Comparison of ENCODE assay signal across 1 cellular context in the genomic region with DNA sequence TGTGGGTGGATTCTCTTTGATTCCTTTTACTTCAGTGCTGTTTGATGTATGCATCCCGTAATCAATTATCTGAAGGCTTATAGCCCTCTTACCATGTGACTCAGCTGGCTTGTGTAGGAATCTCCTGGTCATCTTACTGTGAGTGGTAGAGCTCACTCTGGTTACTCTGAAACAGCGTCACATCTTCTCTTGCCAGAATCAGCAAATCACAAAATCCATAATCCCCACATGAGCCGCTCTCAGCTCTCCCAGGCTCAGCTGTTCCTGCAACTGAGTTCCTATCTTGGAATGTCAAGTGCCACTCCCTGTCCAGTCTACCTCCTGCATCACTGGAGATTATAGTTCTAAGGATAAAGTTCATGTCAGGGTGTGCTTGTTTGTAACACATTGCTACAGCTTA.
TF ChIP-seq lines count a peak whose summit lies in the region.

No MANE protein-coding gene starts in this region.

TF ChIP-seq in SK-N-SH treated with all-trans-retinoic acid at 6 μM for 48 hours, 23 proteins besides CTCF, POLR2A, EP300 and RAD21 (continued from another document):
- TF ChIP-seq TSHZ2 (CRISPR knock-in tag; IDR thresholded peaks at IDR 0.05): peak; percentile 79; the same call in 1 of the 2 replicates
